In the genomic region with DNA sequence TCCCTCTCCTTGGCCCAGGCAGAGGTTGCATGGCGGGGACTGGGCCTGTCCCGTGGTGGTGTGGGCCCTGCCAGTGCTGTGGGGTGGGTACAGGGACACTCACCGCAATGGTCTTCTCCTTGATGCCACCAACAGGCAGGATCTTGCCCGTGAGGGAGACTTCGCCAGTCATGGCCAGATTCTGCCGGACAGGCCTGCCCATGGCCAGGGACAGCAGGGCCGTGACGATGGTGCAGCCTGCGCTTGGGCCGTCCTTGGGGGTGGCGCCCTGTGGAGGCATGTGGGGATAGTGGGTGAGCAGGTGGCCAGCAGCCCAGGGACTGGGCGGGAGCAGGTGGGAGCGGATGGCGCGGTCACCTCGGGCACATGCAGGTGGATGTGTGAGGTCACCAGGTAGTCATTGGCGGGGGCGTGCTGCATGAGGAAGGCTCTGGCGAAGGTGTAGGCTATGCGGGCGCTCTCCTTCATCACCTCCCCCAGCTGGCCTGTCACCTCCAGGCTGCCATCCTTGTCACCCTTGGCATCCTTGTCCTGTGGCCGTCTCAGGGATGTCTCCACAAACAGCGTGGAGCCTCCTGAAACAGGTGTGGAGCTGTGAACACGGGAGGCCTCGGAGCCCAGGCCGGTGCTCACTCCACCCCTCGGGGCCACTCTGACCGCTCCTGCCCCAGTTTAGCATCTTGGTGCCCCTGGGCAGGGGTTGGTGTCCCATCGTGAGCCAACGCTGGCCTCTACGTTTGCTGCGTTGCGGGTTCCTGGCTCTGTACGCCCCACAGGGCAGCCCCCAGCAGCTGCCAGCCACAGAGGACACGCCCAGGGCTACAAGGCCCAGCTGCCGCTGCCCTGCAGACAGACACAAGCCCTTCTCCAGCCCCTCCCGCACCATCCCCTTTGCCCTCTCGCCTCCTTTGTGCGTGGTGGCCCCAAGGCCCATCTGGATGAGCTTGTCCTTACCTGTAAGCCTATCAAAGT, we compare ENCODE assay signal across 15 cellular contexts. TPM values are rescaled to one million over a fixed set of nuclear protein-coding genes. Genes with fewer than 3 reads are reported as not detected.
DNase-seq lines count a peak whose midpoint lies in the region; ATAC-seq and TF ChIP-seq lines count a peak whose summit lies in the region.
"Had no signal": no experiment of that assay in that cellular context is flagged by ENCODE, and none has a peak within 500 bp of the region (broad histone marks: within the 10 kb centered on the region; RNA-seq: fewer than 3 reads in every experiment).

No MANE protein-coding gene starts in this region.

- peak; percentile 77 for DNase-seq in activated CD8-positive, alpha-beta memory T cell treated with anti-CD3 and anti-CD28 coated beads, Interleukin-2, amount 50 U/mL, for 48 hours
- no peak for DNase-seq in activated CD8-positive, alpha-beta memory T cell treated with anti-CD3 and anti-CD28 coated beads, Interleukin-2, amount 10 ng/mL, durations not matched to agents 7 days and 5 days
- DNase-seq in NAMALWA (ENCODE audit: low spot score) (peak; percentile 33), mammary epithelial cell (peak; percentile 27), prostate gland (ENCODE audit: low spot score) (no peak), Kasumi-1 (lab: John Stamatoyannopoulos, UW) (no peak)
- DNase-seq in stimulated activated CD8-positive, alpha-beta memory T cell treated with anti-CD3 and anti-CD28 coated beads, Interleukin-4, amount 100 ng/mL, for 48 hours: peak; percentile 45
- DNase-seq: gastrocnemius medialis, HCEC 1CT, NCI-H526, uterus had no signal

- ATAC-seq in activated CD8-positive, alpha-beta memory T cell treated with anti-CD3 and anti-CD28 coated beads, Interleukin-2, amount 10 ng/mL, durations not matched to agents 7 days and 5 days: no peak
- no peak for ATAC-seq in HG03439 (IDR thresholded peaks at IDR 0.05; ENCODE audit: unreplicated experiment)
- ATAC-seq: gastrocnemius medialis had no signal

- H3K36me3 Mint-ChIP-seq in activated CD8-positive, alpha-beta memory T cell treated with anti-CD3 and anti-CD28 coated beads, Interleukin-2, amount 10 ng/mL, durations not matched to agents 7 days and 5 days: peaks cover 38% of the 10 kb centered on the region

- no peaks in the 10 kb centered on the region for H3K27me3 Mint-ChIP-seq in activated CD8-positive, alpha-beta memory T cell treated with anti-CD3 and anti-CD28 coated beads, Interleukin-2, amount 10 ng/mL, durations not matched to agents 7 days and 5 days

- intact Hi-C loops in mammary epithelial cell (cut with micrococcal nuclease): no loop called here
- intact Hi-C loops in prostate gland (cut with DNase I): no loop called here

- H3K27ac Mint-ChIP-seq in activated CD8-positive, alpha-beta memory T cell treated with anti-CD3 and anti-CD28 coated beads, Interleukin-2, amount 10 ng/mL, durations not matched to agents 7 days and 5 days: no peak overlapping the region

- CTCF ChIA-PET in activated CD8-positive, alpha-beta memory T cell treated with anti-CD3 and anti-CD28 coated beads, Interleukin-2, amount 10 ng/mL, durations not matched to agents 7 days and 5 days (lab: Charles Lee): no interaction called here
- CTCF ChIA-PET in mammary epithelial cell (lab: Charles Lee; ENCODE audit: low non-redundant PET): no interaction called here

- 72% methylated on average over 22 of the region's 39 CpGs for WGBS in mammary epithelial cell (ENCODE audit: low coverage, missing lambda C conversion rate)
- WGBS in prostate gland: 78% methylated on average over 34 of the region's 39 CpGs

- H3K4me3 Mint-ChIP-seq in activated CD8-positive, alpha-beta memory T cell treated with anti-CD3 and anti-CD28 coated beads, Interleukin-2, amount 10 ng/mL, durations not matched to agents 7 days and 5 days: no peak overlapping the region

- no peaks in the 10 kb centered on the region for H3K9me3 Mint-ChIP-seq in activated CD8-positive, alpha-beta memory T cell treated with anti-CD3 and anti-CD28 coated beads, Interleukin-2, amount 10 ng/mL, durations not matched to agents 7 days and 5 days (ENCODE audit: low read depth)

- no peak overlapping the region for H2AFZ ChIP-seq in mammary epithelial cell (ENCODE audit: low read depth, low read length)

- H3K27ac ChIP-seq in mammary epithelial cell (ENCODE audit: insufficient read depth, low read depth, low read length) (no peak overlapping the region), prostate gland (no peak overlapping the region)
- H3K27ac ChIP-seq: uterus had no signal

- no peaks in the 10 kb centered on the region for H3K27me3 ChIP-seq in mammary epithelial cell (ENCODE audit: insufficient read depth, low read length)
- no peaks in the 10 kb centered on the region for H3K27me3 ChIP-seq in prostate gland (replicated peaks; ENCODE audit: insufficient read depth)
- H3K27me3 ChIP-seq: gastrocnemius medialis, uterus had no signal

- no peak overlapping the region for H3K9ac ChIP-seq in mammary epithelial cell (ENCODE audit: insufficient read depth, low read length)

- BruUV-seq in mammary epithelial cell (replicated peaks; lab: Mats Ljungman, UMichigan): TSS peak; percentile 33

- TF ChIP-seq CTCF in mammary epithelial cell (conservative IDR thresholded peaks at IDR 0.05 in 1 of 2, IDR thresholded peaks at IDR 0.05 in 1 of 2; ENCODE audit: extremely low read depth in 1 of 2, insufficient read depth in 1 of 2, low read depth in 1 of 2, low read length in 2 of 2) (no peak), prostate gland (IDR thresholded peaks at IDR 0.05) (no peak)

- H3K36me3 ChIP-seq in mammary epithelial cell (ENCODE audit: insufficient read depth, low read length) (peaks cover 10% of the 10 kb centered on the region), prostate gland (peaks cover 7 to 34% of the 10 kb centered on the region in 2 donors)
- H3K36me3 ChIP-seq: uterus had no signal

- peaks cover 67% of the 10 kb centered on the region for H3K79me2 ChIP-seq in mammary epithelial cell (ENCODE audit: insufficient read depth, low read length)

- H4K20me1 ChIP-seq in mammary epithelial cell (ENCODE audit: insufficient read depth, low read length): peaks cover 35% of the 10 kb centered on the region

- in situ Hi-C loops in mammary epithelial cell (cut with MboI; ENCODE audit: low sequenced_read_pairs in 2 of 2): no loop called here

- H3K4me1 Mint-ChIP-seq in activated CD8-positive, alpha-beta memory T cell treated with anti-CD3 and anti-CD28 coated beads, Interleukin-2, amount 10 ng/mL, durations not matched to agents 7 days and 5 days: peaks cover 31% of the 10 kb centered on the region

- H3K4me2 ChIP-seq in mammary epithelial cell (ENCODE audit: insufficient read depth, low read depth, low read length): peak overlapping the region; percentile 8

- H3K4me3 ChIP-seq in mammary epithelial cell (replicated peaks in 1 of 3; ENCODE audit: insufficient read depth in 1 of 3, low read depth in 2 of 3, low read length in 3 of 3) (no peak overlapping the region), prostate gland (no peak overlapping the region)
- H3K4me3 ChIP-seq: gastrocnemius medialis, uterus had no signal

- H3K4me1 ChIP-seq in mammary epithelial cell (ENCODE audit: insufficient read depth, low read length) (peaks cover 19% of the 10 kb centered on the region), prostate gland (replicated peaks) (peaks cover 13% of the 10 kb centered on the region)
- H3K4me1 ChIP-seq: uterus had no signal

- TF ChIP-seq POLR2A in prostate gland (IDR thresholded peaks at IDR 0.05): no peak

- H3K9me3 ChIP-seq in mammary epithelial cell (replicated peaks; ENCODE audit: insufficient read depth, low read length) (no peaks in the 10 kb centered on the region), prostate gland (no peaks in the 10 kb centered on the region)
- H3K9me3 ChIP-seq: gastrocnemius medialis, uterus had no signal

- dilution Hi-C loops in mammary epithelial cell (cut with HindIII; ENCODE audit: low sequenced_read_pairs): no loop called here

RNA-seq across cellular contexts. Expression of a gene that starts 3.4 kb away (rescaled TPM):
- 1,000 to 10,000 TPM in 1 of 2 experiments, 100 to 1,000 TPM in 1; 976 to 1,078 TPM for total RNA-seq in activated CD8-positive, alpha-beta memory T cell treated with anti-CD3 and anti-CD28 coated beads, Interleukin-2, amount 10 ng/mL, durations not matched to agents 7 days and 5 days
- 100 to 1,000 TPM; 323 to 990 TPM for total RNA-seq in mammary epithelial cell
- 717 TPM for polyA plus RNA-seq in mammary epithelial cell
- 88.8 TPM for polyA minus RNA-seq in mammary epithelial cell
- total RNA-seq in prostate gland: 1,000 to 10,000 TPM in 1 of 2 donors, 100 to 1,000 TPM in 1; 628 to 1,303 TPM

RNA-seq across cellular contexts. Expression of a gene that starts 12.7 kb away (rescaled TPM):
- total RNA-seq in activated CD8-positive, alpha-beta memory T cell treated with anti-CD3 and anti-CD28 coated beads, Interleukin-2, amount 10 ng/mL, durations not matched to agents 7 days and 5 days: 1 to 10 TPM; 1.0 to 2.4 TPM
- total RNA-seq in mammary epithelial cell (10 to 100 TPM in 1 of 2 donors, 1 to 10 TPM in 1; 6.4 to 10.5 TPM), prostate gland (10 to 100 TPM; 15.6 to 17.9 TPM)
- 5.2 TPM for polyA plus RNA-seq in mammary epithelial cell
- 4.6 TPM for polyA minus RNA-seq in mammary epithelial cell

RNA-seq across cellular contexts. Expression of a gene that starts 13.2 kb away (rescaled TPM):
- 10 to 100 TPM; 49.1 to 49.7 TPM for total RNA-seq in activated CD8-positive, alpha-beta memory T cell treated with anti-CD3 and anti-CD28 coated beads, Interleukin-2, amount 10 ng/mL, durations not matched to agents 7 days and 5 days
- total RNA-seq in mammary epithelial cell (10 to 100 TPM; 25.3 to 71.2 TPM), prostate gland (10 to 100 TPM; 42.8 to 54.2 TPM)
- polyA plus RNA-seq in mammary epithelial cell: 46.8 TPM
- 14.5 TPM for polyA minus RNA-seq in mammary epithelial cell

RNA-seq across cellular contexts. Expression of a gene that starts 26.5 kb away (rescaled TPM):
- total RNA-seq in activated CD8-positive, alpha-beta memory T cell treated with anti-CD3 and anti-CD28 coated beads, Interleukin-2, amount 10 ng/mL, durations not matched to agents 7 days and 5 days: 100 to 1,000 TPM; 134 to 141 TPM
- total RNA-seq in mammary epithelial cell: 10 to 100 TPM; 73.7 to 88.3 TPM
- 55.0 TPM for polyA plus RNA-seq in mammary epithelial cell
- 64.3 TPM for polyA minus RNA-seq in mammary epithelial cell
- 100 to 1,000 TPM in 1 of 2 donors, 10 to 100 TPM in 1; 62.7 to 120 TPM for total RNA-seq in prostate gland

RNA-seq across cellular contexts. Expression of a gene that starts 27.0 kb away (rescaled TPM):
- not detected for total RNA-seq in activated CD8-positive, alpha-beta memory T cell treated with anti-CD3 and anti-CD28 coated beads, Interleukin-2, amount 10 ng/mL, durations not matched to agents 7 days and 5 days
- total RNA-seq in mammary epithelial cell: not detected
- polyA plus RNA-seq in mammary epithelial cell: not detected
- polyA minus RNA-seq in mammary epithelial cell: not detected
- total RNA-seq in prostate gland: 1 to 10 TPM in 1 of 2 donors, not detected in 1; 1.4 TPM
- total RNA-seq: bronchial epithelial cell, gastrocnemius medialis, mononuclear cell, uterus had no signal
- polyA plus RNA-seq: BJ had no signal

Comparison
In these comparisons a context has a peak if more than half of its experiments do, and no peak if none do; other contexts are left out.
1. DNase-seq: peak in activated CD8-positive, alpha-beta memory T cell treated with anti-CD3 and anti-CD28 coated beads, Interleukin-2, amount 50 U/mL, for 48 hours (single experiment), NAMALWA (single experiment), mammary epithelial cell (single experiment) and stimulated activated CD8-positive, alpha-beta memory T cell treated with anti-CD3 and anti-CD28 coated beads, Interleukin-4, amount 100 ng/mL, for 48 hours (single experiment); none in activated CD8-positive, alpha-beta memory T cell treated with anti-CD3 and anti-CD28 coated beads, Interleukin-2, amount 10 ng/mL, durations not matched to agents 7 days and 5 days (single experiment), prostate gland (single experiment) and Kasumi-1 (0 of 2).